Comparison of ENCODE assay signal across 9 cellular contexts in genomic region chr17:45722161-45722560, GRCh38.
DNase-seq lines count a peak whose midpoint lies in the region; ATAC-seq and TF ChIP-seq lines count a peak whose summit lies in the region.
"Had no signal": no experiment of that assay in that cellular context is flagged by ENCODE, and none has a peak within 500 bp of the region (broad histone marks: within the 10 kb centered on the region; RNA-seq: fewer than 3 reads in every experiment).

No MANE protein-coding gene starts in this region.

- H3K4me3 ChIP-seq in AG04450 (ENCODE audit: low read depth, low read length) = no peak overlapping the region
- H3K4me3 ChIP-seq in HFF-Myc (replicated peaks; ENCODE audit: low read depth, low read length) = no peak overlapping the region
- H3K4me3 ChIP-seq in SK-N-SH (ENCODE audit: low read depth in 2 of 2, low read length in 1 of 2) = no peak overlapping the region; a peak in 1 of 4 replicates

- ATAC-seq in sciatic nerve = no peak
- ATAC-seq in HG02763 (IDR thresholded peaks at IDR 0.05; ENCODE audit: unreplicated experiment) = no peak
- no peak for ATAC-seq in HG03025 (IDR thresholded peaks at IDR 0.05; ENCODE audit: low FRiP score, unreplicated experiment)

- H4K20me1 ChIP-seq in SK-N-SH (ENCODE audit: insufficient read depth) = no peaks in the 10 kb centered on the region

- no peaks in the 10 kb centered on the region for H3K79me2 ChIP-seq in SK-N-SH (ENCODE audit: insufficient read depth)

- H3K9ac ChIP-seq in SK-N-SH = no peak overlapping the region

- H3F3A ChIP-seq in SK-N-SH (replicated peaks; ENCODE audit: insufficient read depth) = no peaks in the 10 kb centered on the region

- H3K9me3 ChIP-seq in AG04450 (ENCODE audit: control insufficient read depth, insufficient read depth, low read length) (no peaks in the 10 kb centered on the region), SK-N-SH (no peaks in the 10 kb centered on the region)

- DNase-seq in AG04450 (ENCODE audit: low read depth, low spot score) = no peak
- no peak for DNase-seq in HFF-Myc (ENCODE audit: extremely low read depth, low read depth)
- peak; percentile 76 for DNase-seq in SK-N-SH
- peak; percentile 4 for DNase-seq in iris pigment epithelial cell (ENCODE audit: low read depth)
- DNase-seq in NCI-H2171 treated with DMSO at 0.1 percent for 48 hours (lab: John Stamatoyannopoulos, UW) = no peak
- no peak for DNase-seq in sciatic nerve (ENCODE audit: low spot score)
- DNase-seq: NCI-H2029 treated with DMSO at 0.1 percent for 48 hours had no signal

- no peak overlapping the region for H2AFZ ChIP-seq in SK-N-SH (ENCODE audit: low read depth)

- peak; percentile 72 for TF ChIP-seq RAD21 in SK-N-SH (IDR thresholded peaks at IDR 0.05; ENCODE audit: low read length)

- POLR2A ChIA-PET in AG04450 (lab: Yijun Ruan, JAX) (no interaction called here), SK-N-SH (lab: Yijun Ruan, JAX) (interaction anchor here (0.9 kb wide), 1 partner anchor 105 kb away, joined by 3 read pairs; no protein-coding TSS in a partner anchor)

- H3K27me3 ChIP-seq in AG04450 (ENCODE audit: control insufficient read depth, insufficient read depth, low read length) (peaks cover 12% of the 10 kb centered on the region), SK-N-SH (ENCODE audit: insufficient read depth) (no peaks in the 10 kb centered on the region)

- CTCF ChIA-PET in AG04450 (lab: Charles Lee) (interaction anchor here (1.1 kb wide), 1 partner anchor 110 kb away, joined by 3 read pairs; no protein-coding TSS in a partner anchor), SK-N-SH (lab: Yijun Ruan, JAX) (interaction anchor here (0.5 to 6.5 kb wide), 26 partner anchors 12 to 178 kb away, joined by 3 to 68 read pairs (median 5); partner anchors contain the start of gene SPPL2C)

- H3K4me1 ChIP-seq in SK-N-SH (ENCODE audit: control insufficient read depth in 1 of 2, insufficient read depth in 2 of 2, low read depth in 1 of 2, low read length in 1 of 2) = no peaks in the 10 kb centered on the region

- H3K9me2 ChIP-seq in SK-N-SH = no peaks in the 10 kb centered on the region

- TF ChIP-seq CTCF in AG04450 (IDR thresholded peaks at IDR 0.05; ENCODE audit: low read depth, low read length) (peak; percentile 36; the same call in 1 of the 2 replicates), HFF-Myc (IDR thresholded peaks at IDR 0.05; ENCODE audit: low read depth, low read length, missing control alignments) (peak; percentile 43), SK-N-SH (IDR thresholded peaks at IDR 0.05) (peak; percentile 38)

- 31% methylated on average over 7 of the region's 7 CpGs for WGBS in SK-N-SH (ENCODE audit: low lambda C conversion rate)

- no peaks in the 10 kb centered on the region for H3K36me3 ChIP-seq in SK-N-SH (replicated peaks in 1 of 2; ENCODE audit: control insufficient read depth in 1 of 2, insufficient read depth in 2 of 2, low read length in 1 of 2)

- TF ChIP-seq EP300 in SK-N-SH (IDR thresholded peaks at IDR 0.05; ENCODE audit: borderline replicate concordance in 1 of 2, low read depth in 1 of 2, low read length in 1 of 2) = no peak

- no peak overlapping the region for H3K27ac ChIP-seq in AG04450 (ENCODE audit: low read depth, low read length)
- no peak overlapping the region for H3K27ac ChIP-seq in SK-N-SH (ENCODE audit: low read depth in 2 of 2, low read length in 1 of 2)

- intact Hi-C loops in sciatic nerve (cut with DNase I) = no loop called here

- no peak overlapping the region for H3K4me2 ChIP-seq in SK-N-SH

TF ChIP-seq in SK-N-SH, 30 proteins besides CTCF, POLR2A, EP300 and RAD21:
- TF ChIP-seq, protein P1, sequence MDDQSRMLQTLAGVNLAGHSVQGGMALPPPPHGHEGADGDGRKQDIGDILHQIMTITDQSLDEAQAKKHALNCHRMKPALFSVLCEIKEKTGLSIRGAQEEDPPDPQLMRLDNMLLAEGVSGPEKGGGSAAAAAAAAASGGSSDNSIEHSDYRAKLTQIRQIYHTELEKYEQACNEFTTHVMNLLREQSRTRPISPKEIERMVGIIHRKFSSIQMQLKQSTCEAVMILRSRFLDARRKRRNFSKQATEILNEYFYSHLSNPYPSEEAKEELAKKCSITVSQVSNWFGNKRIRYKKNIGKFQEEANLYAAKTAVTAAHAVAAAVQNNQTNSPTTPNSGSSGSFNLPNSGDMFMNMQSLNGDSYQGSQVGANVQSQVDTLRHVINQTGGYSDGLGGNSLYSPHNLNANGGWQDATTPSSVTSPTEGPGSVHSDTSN (IDR thresholded peaks at IDR 0.05) = no peak
- peak; percentile 60; the same call in 1 of the 2 replicates for TF ChIP-seq SMC3 (IDR thresholded peaks at IDR 0.05; ENCODE audit: low read depth, low read length)

Comparison
In these comparisons a context has a peak if more than half of its experiments do, and no peak if none do; other contexts are left out.
1. DNase-seq: peak in SK-N-SH (single experiment) and iris pigment epithelial cell (single experiment); none in AG04450 (single experiment), HFF-Myc (single experiment), NCI-H2171 treated with DMSO at 0.1 percent for 48 hours (single experiment) and sciatic nerve (single experiment).
2. Peak in every context shown above with its lines, with median percentiles within 50 percentile points of each other: CTCF ChIP-seq.